Comparison of ENCODE assay signal across 15 cellular contexts in genomic region chr1:28322209-28322608, GRCh38. TPM values are rescaled to one million over a fixed set of nuclear protein-coding genes. Genes with fewer than 3 reads are reported as not detected.
DNase-seq lines count a peak whose midpoint lies in the region; ATAC-seq, FAIRE-seq and TF ChIP-seq lines count a peak whose summit lies in the region.
"Had no signal": no experiment of that assay in that cellular context is flagged by ENCODE, and none has a peak within 500 bp of the region (broad histone marks: within the 10 kb centered on the region; RNA-seq: fewer than 3 reads in every experiment).

No MANE protein-coding gene starts in this region.

- H3K27ac ChIP-seq in colonic mucosa (peak overlapping the region; percentile 83), small intestine (ENCODE audit: low read depth in 1 of 2, low read length in 1 of 2) (no peak overlapping the region)
- H3K27ac ChIP-seq: heart left ventricle, ovary had no signal

- H3K4me3 ChIP-seq in colonic mucosa (no peak overlapping the region), small intestine (ENCODE audit: low read depth in 1 of 2, low read length in 2 of 2) (no peak overlapping the region)
- H3K4me3 ChIP-seq: heart left ventricle, ovary had no signal

- H3K27me3 ChIP-seq in colonic mucosa (no peaks in the 10 kb centered on the region), small intestine (ENCODE audit: control insufficient read depth in 2 of 2, insufficient read depth in 2 of 2, low read length in 2 of 2) (no peaks in the 10 kb centered on the region)
- H3K27me3 ChIP-seq: ovary had no signal

- intact Hi-C loops in colonic mucosa (cut with DNase I) = no loop called here

- peak; percentile 77 for ATAC-seq in HG03460 (IDR thresholded peaks at IDR 0.05; ENCODE audit: unreplicated experiment)
- ATAC-seq: activated CD4-positive, alpha-beta T cell treated with anti-CD3 and anti-CD28 coated beads for 36 hours; activated T-helper 17 cell treated with anti-CD3 and anti-CD28 coated beads, Interleukin-2, amount 50 U/mL, for 72 hours; heart left ventricle had no signal

- peak; percentile 5 for DNase-seq in activated effector memory CD4-positive, alpha-beta T cell treated with anti-CD3 and anti-CD28 coated beads, Interleukin-2, amount 50 U/mL, for 16 hours
- no peak for DNase-seq in activated effector memory CD4-positive, alpha-beta T cell treated with Interleukin-2 at 50 U/mL for 16 hours
- DNase-seq in colonic mucosa = peak; percentile 84
- DNase-seq in small intestine = peak; percentile 99
- no peak for DNase-seq in NCI-H187 treated with DMSO at 0.1 percent for 48 hours (lab: John Stamatoyannopoulos, UW)
- DNase-seq in AG08396 (ENCODE audit: low spot score) = no peak
- DNase-seq in activated CD4-positive, alpha-beta T cell treated with anti-CD3 and anti-CD28 coated beads, Interleukin-2, amount 50 U/mL, for 48 hours = no peak
- DNase-seq: activated CD4-positive, alpha-beta T cell treated with anti-CD3 and anti-CD28 coated beads for 36 hours; heart left ventricle; mammary epithelial cell; NCI-H1092 treated with DMSO at 0.1 percent for 48 hours; ovary had no signal

- no peak for TF ChIP-seq CTCF in colonic mucosa (IDR thresholded peaks at IDR 0.05)

- FAIRE-seq in small intestine (lab: Jason Lieb, UNC) = peak; percentile 62
- FAIRE-seq: endometrium had no signal

- 13 to 61% (median 34%) methylated on average over 3 of the region's 3 CpGs for WGBS in small intestine, 3 donors

- H3K9me3 ChIP-seq in colonic mucosa = no peaks in the 10 kb centered on the region
- H3K9me3 ChIP-seq in small intestine (ENCODE audit: control insufficient read depth, low read depth) = no peaks in the 10 kb centered on the region
- H3K9me3 ChIP-seq: heart left ventricle, ovary had no signal

- H3K9ac ChIP-seq in colonic mucosa (ENCODE audit: low read depth in 2 of 2, low read length in 2 of 2) = no peak overlapping the region

- no peaks in the 10 kb centered on the region for H3K4me1 ChIP-seq in colonic mucosa
- H3K4me1 ChIP-seq in small intestine (ENCODE audit: control insufficient read depth in 2 of 2, insufficient read depth in 1 of 2, low read depth in 1 of 2, low read length in 1 of 2) = no peaks in the 10 kb centered on the region

- H3K36me3 ChIP-seq in colonic mucosa (no peaks in the 10 kb centered on the region), small intestine (ENCODE audit: control insufficient read depth in 2 of 2, insufficient read depth in 2 of 2, low read length in 2 of 2) (no peaks in the 10 kb centered on the region)
- H3K36me3 ChIP-seq: heart left ventricle, ovary had no signal

RNA-seq across cellular contexts. Expression of gene MED18, which starts 6.6 kb away (rescaled TPM):
- total RNA-seq in colonic mucosa = 10 to 100 TPM; 29.2 to 37.0 TPM
- 10 to 100 TPM; 24.6 to 39.4 (median 29.5) TPM for polyA plus RNA-seq in small intestine

RNA-seq across cellular contexts. Expression of gene PHACTR4, which starts 47.3 kb away (rescaled TPM):
- 10 to 100 TPM; 43.1 to 49.8 TPM for total RNA-seq in colonic mucosa
- polyA plus RNA-seq in small intestine = 10 to 100 TPM; 15.9 to 27.1 (median 25.0) TPM

Comparison
In these comparisons a context has a peak if more than half of its experiments do, and no peak if none do; other contexts are left out.
1. DNase-seq: peak in activated effector memory CD4-positive, alpha-beta T cell treated with anti-CD3 and anti-CD28 coated beads, Interleukin-2, amount 50 U/mL, for 16 hours (single experiment), colonic mucosa (single experiment) and small intestine (single experiment); none in activated effector memory CD4-positive, alpha-beta T cell treated with Interleukin-2 at 50 U/mL for 16 hours (single experiment), NCI-H187 treated with DMSO at 0.1 percent for 48 hours (single experiment), AG08396 (single experiment) and activated CD4-positive, alpha-beta T cell treated with anti-CD3 and anti-CD28 coated beads, Interleukin-2, amount 50 U/mL, for 48 hours (0 of 2).